17 cellular contexts compared by ENCODE assay signal in the genomic region with DNA sequence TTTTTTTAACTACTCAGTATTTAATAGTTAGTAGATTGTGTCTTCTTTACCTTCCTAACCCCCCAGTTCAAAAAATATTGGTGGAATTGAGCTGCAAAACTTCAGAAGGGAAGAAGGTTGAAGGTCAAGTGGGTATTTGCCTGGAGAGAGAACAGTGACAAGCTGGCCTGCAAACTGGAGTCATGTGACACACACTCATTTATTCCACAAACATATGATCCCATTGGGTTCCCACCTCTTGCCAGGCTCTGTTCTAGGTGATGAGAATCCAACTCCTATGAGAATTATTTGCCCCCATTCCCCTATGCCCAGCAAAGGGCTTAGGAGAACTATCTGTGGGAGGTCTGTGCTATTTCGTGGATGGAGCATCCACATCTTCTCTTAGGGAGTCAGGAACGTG. TPM values are rescaled to one million over a fixed set of nuclear protein-coding genes. Genes with fewer than 3 reads are reported as not detected.
DNase-seq lines count a peak whose midpoint lies in the region; ATAC-seq and TF ChIP-seq lines count a peak whose summit lies in the region.
"Had no signal": no experiment of that assay in that cellular context is flagged by ENCODE, and none has a peak within 500 bp of the region (broad histone marks: within the 10 kb centered on the region; RNA-seq: fewer than 3 reads in every experiment).

No MANE protein-coding gene starts in this region.

- H3K27me3 ChIP-seq in heart left ventricle (no peaks in the 10 kb centered on the region), mammary epithelial cell (ENCODE audit: insufficient read depth, low read length) (no peaks in the 10 kb centered on the region), mesendoderm (ENCODE audit: insufficient read depth, low read length, poor library complexity) (no peaks in the 10 kb centered on the region), thoracic aorta (replicated peaks; ENCODE audit: insufficient read depth) (no peaks in the 10 kb centered on the region)
- H3K27me3 ChIP-seq: BLaER1 treated with 17β-estradiol and CSF1 and Interleukin-3, amounts not matched to agents 10 nM and 100 nM had no signal

- H3K27me3 Mint-ChIP-seq in mesothelial cell of epicardium (ENCODE audit: low read depth): no peaks in the 10 kb centered on the region

- no peak for TF ChIP-seq POLR2A in heart left ventricle (IDR thresholded peaks at IDR 0.05)

- H3K4ac ChIP-seq in mesendoderm (ENCODE audit: low read depth, low read length): no peak overlapping the region

- H3K4me3 Mint-ChIP-seq in mesothelial cell of epicardium: no peak overlapping the region

- peak overlapping the region in 11 of 12 donors; percentile 45 to 98 (median 70) for H3K27ac ChIP-seq in heart left ventricle
- no peak overlapping the region for H3K27ac ChIP-seq in mammary epithelial cell (ENCODE audit: insufficient read depth, low read depth, low read length)
- no peak overlapping the region for H3K27ac ChIP-seq in mesendoderm (ENCODE audit: low read depth, low read length)
- peak overlapping the region; percentile 51 to 95 for H3K27ac ChIP-seq in thoracic aorta
- H3K27ac ChIP-seq: BLaER1 treated with 17β-estradiol and CSF1 and Interleukin-3, amounts not matched to agents 10 nM and 100 nM; PC-9 had no signal

- H3K4me1 ChIP-seq in heart left ventricle: peaks cover 0 to 68% (median 44%) of the 10 kb centered on the region in 12 donors
- peaks cover 24% of the 10 kb centered on the region for H3K4me1 ChIP-seq in mammary epithelial cell (ENCODE audit: insufficient read depth, low read length)
- H3K4me1 ChIP-seq in mesendoderm (ENCODE audit: control insufficient read depth, low read depth, low read length): peaks cover 7% of the 10 kb centered on the region
- peaks cover 43 to 72% of the 10 kb centered on the region in 2 donors for H3K4me1 ChIP-seq in thoracic aorta (ENCODE audit: control insufficient read depth in 1 of 2, low read depth in 2 of 2)

- no peak overlapping the region for H2BK120ac ChIP-seq in mesendoderm (ENCODE audit: low read depth, low read length)

- H3K79me2 ChIP-seq in mammary epithelial cell (ENCODE audit: insufficient read depth, low read length) (peaks cover 14% of the 10 kb centered on the region), mesendoderm (ENCODE audit: control insufficient read depth, insufficient read depth, low read length) (peaks cover 9% of the 10 kb centered on the region)

- H3K79me1 ChIP-seq in mesendoderm (ENCODE audit: low read length): peaks cover 8% of the 10 kb centered on the region

- H3K23ac ChIP-seq in mesendoderm (ENCODE audit: low read length): no peak overlapping the region

- no peaks in the 10 kb centered on the region for H4K20me1 ChIP-seq in mammary epithelial cell (ENCODE audit: insufficient read depth, low read length)
- H4K20me1 ChIP-seq: BLaER1 treated with 17β-estradiol and CSF1 and Interleukin-3, amounts not matched to agents 10 nM and 100 nM had no signal

- ATAC-seq in heart left ventricle (no peak), Right ventricle myocardium superior (ENCODE audit: poor library complexity) (no peak), thoracic aorta (ENCODE audit: insufficient number of reproducible peaks, low FRiP score, low read depth) (no peak), esophagus mucosa (no peak)

- DNase-seq in heart left ventricle (no peak), Right ventricle myocardium superior (no peak), mammary epithelial cell (no peak), mesendoderm (no peak), thoracic aorta (ENCODE audit: low spot score) (no peak), KG1 (lab: John Stamatoyannopoulos, UW) (no peak), mesothelial cell of epicardium (ENCODE audit: low spot score in 2 of 2, unreplicated experiment in 2 of 2) (no peak)
- DNase-seq: DMS 273 treated with DMSO at 0.1 percent for 48 hours, EL, HCEC 1CT, NCI-H1436 treated with DMSO at 0.1 percent for 48 hours, NCI-H2081 treated with DMSO at 0.1 percent for 48 hours, NCI-H446, PC-9 had no signal

- intact Hi-C loops in heart left ventricle (cut with DNase I): no loop called here
- intact Hi-C loops in Right ventricle myocardium superior (cut with DNase I): no loop called here
- intact Hi-C loops in mammary epithelial cell (cut with micrococcal nuclease): no loop called here

- no peak overlapping the region for H3K9ac ChIP-seq in mammary epithelial cell (ENCODE audit: insufficient read depth, low read length)
- H3K9ac ChIP-seq in mesendoderm (ENCODE audit: low read length): no peak overlapping the region
- H3K9ac ChIP-seq: BLaER1 treated with 17β-estradiol and CSF1 and Interleukin-3, amounts not matched to agents 10 nM and 100 nM had no signal

- H3K18ac ChIP-seq in mesendoderm (ENCODE audit: low read length): no peak overlapping the region

- peak overlapping the region; percentile 49 for H3K56ac ChIP-seq in mesendoderm (ENCODE audit: low read length)

- WGBS in heart left ventricle, 4 donors: 59 to 72% (median 64%) methylated on average over 2 of the region's 2 CpGs
- 3% methylated on average over 2 of the region's 2 CpGs for WGBS in mammary epithelial cell (ENCODE audit: low coverage, missing lambda C conversion rate)
- WGBS in mesendoderm (ENCODE audit: extremely low coverage, insufficient coverage, low lambda C conversion rate): no CpG with 5 or more reads among the region's 2 CpGs

- CTCF ChIA-PET in mammary epithelial cell (lab: Charles Lee; ENCODE audit: low non-redundant PET): no interaction called here

- TF ChIP-seq CTCF in heart left ventricle (IDR thresholded peaks at IDR 0.05) (no peak), mammary epithelial cell (conservative IDR thresholded peaks at IDR 0.05 in 1 of 2, IDR thresholded peaks at IDR 0.05 in 1 of 2; ENCODE audit: extremely low read depth in 1 of 2, insufficient read depth in 1 of 2, low read depth in 1 of 2, low read length in 2 of 2) (no peak), thoracic aorta (IDR thresholded peaks at IDR 0.05) (no peak), mesothelial cell of epicardium (IDR thresholded peaks at IDR 0.05; ENCODE audit: unreplicated experiment) (no peak)

- no peak overlapping the region for H3K27ac Mint-ChIP-seq in mesothelial cell of epicardium

- H3K9me3 ChIP-seq in heart left ventricle (no peaks in the 10 kb centered on the region), mammary epithelial cell (replicated peaks; ENCODE audit: insufficient read depth, low read length) (no peaks in the 10 kb centered on the region), thoracic aorta (no peaks in the 10 kb centered on the region)
- H3K9me3 ChIP-seq: BLaER1 treated with 17β-estradiol and CSF1 and Interleukin-3, amounts not matched to agents 10 nM and 100 nM had no signal

- no peak overlapping the region for H2BK5ac ChIP-seq in mesendoderm (ENCODE audit: low read length)

- no peak overlapping the region for H2AFZ ChIP-seq in mammary epithelial cell (ENCODE audit: low read depth, low read length)
- H2AFZ ChIP-seq: PC-9 had no signal

- no peak overlapping the region for H4K8ac ChIP-seq in mesendoderm (ENCODE audit: low read depth, low read length)

- H3K4me2 ChIP-seq in mammary epithelial cell (ENCODE audit: insufficient read depth, low read depth, low read length) (peak overlapping the region; percentile 31), mesendoderm (ENCODE audit: low read length) (no peak overlapping the region)
- H3K4me2 ChIP-seq: PC-9 had no signal

- H3K36me3 ChIP-seq in heart left ventricle (peaks cover 0 to 12% (median 0%) of the 10 kb centered on the region in 9 donors), mammary epithelial cell (ENCODE audit: insufficient read depth, low read length) (peaks cover 8% of the 10 kb centered on the region), mesendoderm (ENCODE audit: control insufficient read depth, insufficient read depth, low read length) (no peaks in the 10 kb centered on the region), thoracic aorta (peaks cover 4% of the 10 kb centered on the region)

- H3K4me3 ChIP-seq in heart left ventricle (no peak overlapping the region), mammary epithelial cell (replicated peaks in 1 of 3; ENCODE audit: insufficient read depth in 1 of 3, low read depth in 2 of 3, low read length in 3 of 3) (no peak overlapping the region), mesendoderm (ENCODE audit: low read length) (no peak overlapping the region), thoracic aorta (no peak overlapping the region)
- H3K4me3 ChIP-seq: BLaER1 treated with 17β-estradiol and CSF1 and Interleukin-3, amounts not matched to agents 10 nM and 100 nM; PC-9 had no signal

- no peaks in the 10 kb centered on the region for H3K9me3 Mint-ChIP-seq in mesothelial cell of epicardium

- H3K4me1 Mint-ChIP-seq in mesothelial cell of epicardium: peaks cover 47% of the 10 kb centered on the region

- in situ Hi-C loops in mammary epithelial cell (cut with MboI; ENCODE audit: low sequenced_read_pairs in 2 of 2): no loop called here

- H2BK15ac ChIP-seq in mesendoderm (replicated peaks; ENCODE audit: low read depth): no peak overlapping the region

- no peak overlapping the region for H4K5ac ChIP-seq in mesendoderm (ENCODE audit: low read length)

- peaks cover 4% of the 10 kb centered on the region for H3K36me3 Mint-ChIP-seq in mesothelial cell of epicardium

- no TSS peak for BruUV-seq in mammary epithelial cell (replicated peaks; lab: Mats Ljungman, UMichigan)

- dilution Hi-C loops in mammary epithelial cell (cut with HindIII; ENCODE audit: low sequenced_read_pairs): no loop called here

- no peak overlapping the region for H2AK5ac ChIP-seq in mesendoderm (ENCODE audit: low read length)

RNA-seq across cellular contexts. Expression of a gene that starts 3.5 kb away (rescaled TPM):
- total RNA-seq in heart left ventricle: 10 to 100 TPM; 32.2 to 55.4 (median 42.4) TPM
- 100 to 1,000 TPM in 1 of 2 donors, 10 to 100 TPM in 1; 36.1 to 106 TPM for polyA plus RNA-seq in heart left ventricle
- 31.1 TPM for total RNA-seq in Right ventricle myocardium superior
- total RNA-seq in mammary epithelial cell: 10 to 100 TPM; 58.6 to 78.0 TPM
- polyA plus RNA-seq in mammary epithelial cell: 106 TPM
- polyA minus RNA-seq in mammary epithelial cell: 81.6 TPM
- polyA plus RNA-seq in mesendoderm (2013, experiment 1 of 2): 48.7 TPM
- polyA plus RNA-seq in mesendoderm (2013, experiment 2 of 2): 49.2 TPM
- 10 to 100 TPM; 69.2 to 99.5 TPM for total RNA-seq in thoracic aorta
- total RNA-seq in esophagus mucosa: 44.0 TPM
- total RNA-seq in mesothelial cell of epicardium: 42.6 to 43.8 TPM (median 43.8 TPM) in 3 replicates

RNA-seq across cellular contexts. Expression of a gene that starts 30.7 kb away (rescaled TPM):
- total RNA-seq in heart left ventricle (under 1 TPM in 5 of 9 donors, not detected in 4; 0.21 to 0.82 (median 0.30) TPM), Right ventricle myocardium superior (0.46 TPM), mammary epithelial cell (not detected), thoracic aorta (not detected), esophagus mucosa (not detected), mesothelial cell of epicardium (0.71 to 1.1 TPM (median 0.98 TPM) in 3 replicates)
- polyA plus RNA-seq in heart left ventricle (under 1 TPM; 0.24 to 0.50 TPM), mammary epithelial cell (not detected)
- not detected for polyA minus RNA-seq in mammary epithelial cell
- polyA plus RNA-seq in mesendoderm (2013, experiment 1 of 2): 0.04 TPM
- polyA plus RNA-seq in mesendoderm (2013, experiment 2 of 2): 0.04 TPM
- total RNA-seq: A172, PC-9 had no signal

RNA-seq across cellular contexts. Expression of a gene that starts 55.6 kb away (rescaled TPM):
- 10 to 100 TPM; 10.1 to 24.1 (median 13.1) TPM for total RNA-seq in heart left ventricle
- polyA plus RNA-seq in heart left ventricle: 10 to 100 TPM in 1 of 2 donors, 1 to 10 TPM in 1; 7.5 to 15.8 TPM
- 10.9 TPM for total RNA-seq in Right ventricle myocardium superior
- 100 to 1,000 TPM; 121 to 146 TPM for total RNA-seq in mammary epithelial cell
- polyA plus RNA-seq in mammary epithelial cell: 32.8 TPM
- polyA minus RNA-seq in mammary epithelial cell: 57.1 TPM
- 3.3 TPM for polyA plus RNA-seq in mesendoderm (2013, experiment 1 of 2)
- 3.5 TPM for polyA plus RNA-seq in mesendoderm (2013, experiment 2 of 2)
- 100 to 1,000 TPM; 183 to 323 TPM for total RNA-seq in thoracic aorta
- total RNA-seq in esophagus mucosa: 11.8 TPM
- 365 to 389 TPM (median 380 TPM) in 3 replicates for total RNA-seq in mesothelial cell of epicardium

Comparison
In these comparisons a context has a peak if more than half of its experiments do, and no peak if none do; other contexts are left out.
1. H3K27ac ChIP-seq: peak in heart left ventricle (11 of 12) and thoracic aorta (2 of 2); none in mammary epithelial cell (single experiment) and mesendoderm (single experiment).